Comparison of ENCODE assay signal across 9 cellular contexts in genomic region chr13:33441015-33441414, GRCh38.
DNase-seq lines count a peak whose midpoint lies in the region; ATAC-seq and TF ChIP-seq lines count a peak whose summit lies in the region.
"Had no signal": no experiment of that assay in that cellular context is flagged by ENCODE, and none has a peak within 500 bp of the region (broad histone marks: within the 10 kb centered on the region; RNA-seq: fewer than 3 reads in every experiment).

No MANE protein-coding gene starts in this region.

- no peak for ATAC-seq in stimulated activated naive CD8-positive, alpha-beta T cell treated with anti-CD3 and anti-CD28 coated beads, Interleukin-15, Interleukin-2, amounts not matched to agents 100 U/mL and 50 U/mL, for 24 hours

- H3K4me3 ChIP-seq in epithelial cell of esophagus (ENCODE audit: low read length), result no peak overlapping the region

- peak; percentile 56 for TF ChIP-seq CTCF in epithelial cell of esophagus (IDR thresholded peaks at IDR 0.05; ENCODE audit: insufficient read depth, low read depth, low read length, missing control alignments)

- DNase-seq in DMS 273 (lab: John Stamatoyannopoulos, UW; ENCODE audit: unreplicated experiment), result peak; percentile 32
- DNase-seq in DMS 273 treated with DMSO at 0.1 percent for 48 hours (lab: John Stamatoyannopoulos, UW), result no peak
- peak; percentile 60 for DNase-seq in NCI-H748 (lab: John Stamatoyannopoulos, UW; ENCODE audit: unreplicated experiment)
- peak; percentile 60 for DNase-seq in epithelial cell of esophagus (ENCODE audit: low read depth)
- DNase-seq in renal cortical epithelial cell (ENCODE audit: low read depth), result peak; percentile 68
- no peak for DNase-seq in midbrain (lab: John Stamatoyannopoulos, UW)
- DNase-seq in stimulated activated naive CD8-positive, alpha-beta T cell treated with anti-CD3 and anti-CD28 coated beads, Interleukin-15, Interleukin-2, amounts not matched to agents 100 U/mL and 50 U/mL, for 24 hours, result no peak
- DNase-seq in epidermal melanocyte (ENCODE audit: insufficient read length, low spot score), result no peak
- DNase-seq: activated CD4-positive, alpha-beta T cell treated with anti-CD3 and anti-CD28 coated beads for 48 hours had no signal

Comparison
In these comparisons a context has a peak if more than half of its experiments do, and no peak if none do; other contexts are left out.
1. DNase-seq: peak in DMS 273 (single experiment), NCI-H748 (single experiment), epithelial cell of esophagus (single experiment) and renal cortical epithelial cell (single experiment); none in DMS 273 treated with DMSO at 0.1 percent for 48 hours (single experiment), midbrain (single experiment), stimulated activated naive CD8-positive, alpha-beta T cell treated with anti-CD3 and anti-CD28 coated beads, Interleukin-15, Interleukin-2, amounts not matched to agents 100 U/mL and 50 U/mL, for 24 hours (single experiment) and epidermal melanocyte (single experiment).